In genomic region chr5:7347377-7347776, GRCh38 we compare ENCODE assay signal across 15 cellular contexts. TPM values are rescaled to one million over a fixed set of nuclear protein-coding genes. Genes with fewer than 3 reads are reported as not detected.
"Had no signal": no experiment of that assay in that cellular context is flagged by ENCODE, and none has a peak within 500 bp of the region (broad histone marks: within the 10 kb centered on the region; RNA-seq: fewer than 3 reads in every experiment).

No MANE protein-coding gene starts in this region.

- H3K27ac ChIP-seq: brain microvascular endothelial cell, gastroesophageal sphincter, pancreas, sigmoid colon, spleen, suprapubic skin, upper lobe of right lung had no signal

- H3K9me3 ChIP-seq: pancreas, sigmoid colon, suprapubic skin, upper lobe of right lung had no signal

- FAIRE-seq: pancreas had no signal

- H3K4me1 ChIP-seq: gastroesophageal sphincter, pancreas, spleen, suprapubic skin, upper lobe of right lung had no signal

- H3K36me3 Mint-ChIP-seq: activated naive CD8-positive, alpha-beta T cell had no signal

- H3K27me3 Mint-ChIP-seq: activated CD4-positive, alpha-beta T cell treated with anti-CD3 and anti-CD28 coated beads, Interleukin-2, amount 10 ng/mL, durations not matched to agents 7 days and 5 days; dendritic cell treated with granulocyte-macrophage colony-stimulating factor and Interleukin-4, amounts not matched to agents 40 ng/mL and 50 ng/mL, for 4 days; stimulated activated naive CD8-positive, alpha-beta T cell treated with anti-CD3 and anti-CD28 coated beads, Interleukin-15, Interleukin-2, amounts not matched to agents 100 ng/mL and 50 ng/mL, for 24 hours had no signal

- H3K36me3 ChIP-seq: brain microvascular endothelial cell, gastroesophageal sphincter, pancreas, sigmoid colon, spleen, suprapubic skin, upper lobe of right lung had no signal

- H3K27ac Mint-ChIP-seq: activated CD4-positive, alpha-beta T cell treated with anti-CD3 and anti-CD28 coated beads, Interleukin-2, amount 10 ng/mL, durations not matched to agents 7 days and 5 days; activated naive CD8-positive, alpha-beta T cell; dendritic cell treated with granulocyte-macrophage colony-stimulating factor and Interleukin-4, amounts not matched to agents 40 ng/mL and 50 ng/mL, for 4 days; stimulated activated naive CD8-positive, alpha-beta T cell treated with anti-CD3 and anti-CD28 coated beads, Interleukin-15, Interleukin-2, amounts not matched to agents 100 ng/mL and 50 ng/mL, for 24 hours had no signal

- DNase-seq: activated CD4-positive, alpha-beta T cell treated with anti-CD3 and anti-CD28 coated beads, Interleukin-2, amount 10 ng/mL, durations not matched to agents 7 days and 5 days; activated CD8-positive, alpha-beta memory T cell treated with anti-CD3 and anti-CD28 coated beads, Interleukin-2, amount 50 U/mL, for 48 hours; activated gamma-delta T cell treated with Interleukin-2 at 50 U/mL for 16 hours; amniotic stem cell; brain microvascular endothelial cell; erythroblast; pancreas; sigmoid colon; spleen; upper lobe of right lung had no signal

- H3K4me3 ChIP-seq: gastroesophageal sphincter, pancreas, sigmoid colon, spleen, suprapubic skin, upper lobe of right lung had no signal

- H3K4me1 Mint-ChIP-seq: activated CD4-positive, alpha-beta T cell treated with anti-CD3 and anti-CD28 coated beads, Interleukin-2, amount 10 ng/mL, durations not matched to agents 7 days and 5 days had no signal

- H3K4me3 Mint-ChIP-seq: activated CD4-positive, alpha-beta T cell treated with anti-CD3 and anti-CD28 coated beads, Interleukin-2, amount 10 ng/mL, durations not matched to agents 7 days and 5 days; activated naive CD8-positive, alpha-beta T cell; dendritic cell treated with granulocyte-macrophage colony-stimulating factor and Interleukin-4, amounts not matched to agents 40 ng/mL and 50 ng/mL, for 4 days; stimulated activated naive CD8-positive, alpha-beta T cell treated with anti-CD3 and anti-CD28 coated beads, Interleukin-15, Interleukin-2, amounts not matched to agents 100 ng/mL and 50 ng/mL, for 24 hours had no signal

- H3K27me3 ChIP-seq: brain microvascular endothelial cell, gastroesophageal sphincter, pancreas, sigmoid colon, spleen, suprapubic skin, upper lobe of right lung had no signal

- ATAC-seq: gastroesophageal sphincter, pancreas, upper lobe of right lung had no signal

RNA-seq across cellular contexts. Expression of gene ADCY2, which starts 48.6 kb away (rescaled TPM):
- total RNA-seq: activated CD4-positive, alpha-beta T cell treated with anti-CD3 and anti-CD28 coated beads, Interleukin-2, amount 10 ng/mL, durations not matched to agents 7 days and 5 days had no signal
